Comparison of ENCODE assay signal across 8 cellular contexts in the genomic region with DNA sequence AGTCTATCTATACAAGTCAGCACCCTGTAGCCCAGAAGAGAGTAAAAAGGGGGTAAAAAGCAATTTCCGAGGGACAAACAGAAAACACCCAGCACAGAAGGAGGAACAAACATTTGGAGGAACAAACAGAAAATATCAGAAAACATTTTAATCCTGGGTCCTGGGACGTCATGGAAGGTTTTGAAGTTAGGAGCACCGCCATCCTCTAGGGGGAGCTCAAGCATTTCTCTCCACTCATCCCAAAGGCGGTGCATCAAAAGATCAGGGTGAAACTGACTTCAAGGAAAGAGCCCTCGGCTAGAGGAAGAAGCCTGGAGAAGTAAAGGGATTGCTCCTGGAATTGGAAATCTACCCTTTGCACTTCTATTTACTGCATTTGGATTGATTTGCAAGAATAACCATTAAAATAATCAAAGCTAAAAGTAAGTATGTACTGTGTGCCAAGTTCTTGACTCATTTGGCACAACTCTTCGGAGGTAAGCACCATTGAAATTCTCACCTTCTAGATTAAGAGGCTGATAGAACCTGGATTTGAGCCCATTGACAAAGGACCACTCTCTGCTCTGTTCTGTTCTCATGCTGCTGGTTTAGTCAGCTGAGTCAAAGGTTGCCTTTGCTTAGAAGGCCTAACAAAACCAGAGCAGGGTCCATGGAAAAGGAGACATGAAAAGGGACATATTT. TPM values are rescaled to one million over a fixed set of nuclear protein-coding genes. Genes with fewer than 3 reads are reported as not detected.
DNase-seq lines count a peak whose midpoint lies in the region; ATAC-seq and TF ChIP-seq lines count a peak whose summit lies in the region.

No MANE protein-coding gene starts in this region.

- H3K9me3 Mint-ChIP-seq in activated naive CD4-positive, alpha-beta T cell treated with anti-CD3 and anti-CD28 coated beads, Interleukin-2, amount 50 U/mL, for 72 hours, result no peaks in the 10 kb centered on the region

- intact Hi-C loops in Right ventricle myocardium superior (cut with DNase I), result loop anchor here (5.0 to 10.0 kb wide), 3 partner anchors 162 to 1314 kb away; a partner anchor contains a TSS

- peak; percentile 71 for DNase-seq in NCI-H1048 (lab: John Stamatoyannopoulos, UW)
- DNase-seq in SKM-1 (lab: John Stamatoyannopoulos, UW; ENCODE audit: unreplicated experiment), result peak; percentile 32
- DNase-seq in activated naive CD4-positive, alpha-beta T cell treated with anti-CD3 and anti-CD28 coated beads, Interleukin-2, amount 50 U/mL, for 72 hours (ENCODE audit: low spot score in 2 of 2), result peak in 1 of 2 donors; percentile 65
- no peak for DNase-seq in Right ventricle myocardium superior
- DNase-seq in retinal pigment epithelial cell (ENCODE audit: low read depth), result peak; percentile 61
- no peak for DNase-seq in middle frontal gyrus (ENCODE audit: extremely low spot score, low spot score)

- peak; percentile 75 for TF ChIP-seq CTCF in GM12875 (IDR thresholded peaks at IDR 0.05; ENCODE audit: borderline replicate concordance, insufficient read depth, low read depth, low read length)
- peak; percentile 91 for TF ChIP-seq CTCF in retinal pigment epithelial cell (conservative IDR thresholded peaks at IDR 0.05; ENCODE audit: low read depth, low read length)

- H3K4me3 ChIP-seq in GM12875 (ENCODE audit: low read depth, low read length), result no peak overlapping the region
- H3K4me3 ChIP-seq in retinal pigment epithelial cell (ENCODE audit: low read length), result no peak overlapping the region

- ATAC-seq in HG02588 (IDR thresholded peaks at IDR 0.05; ENCODE audit: unreplicated experiment), result peak; percentile 85
- peak; percentile 84 to 86 for ATAC-seq in activated naive CD4-positive, alpha-beta T cell treated with anti-CD3 and anti-CD28 coated beads, Interleukin-2, amount 50 U/mL, for 72 hours
- ATAC-seq in Right ventricle myocardium superior (ENCODE audit: poor library complexity), result peak; percentile 79

- no peaks in the 10 kb centered on the region for H3K36me3 Mint-ChIP-seq in activated naive CD4-positive, alpha-beta T cell treated with anti-CD3 and anti-CD28 coated beads, Interleukin-2, amount 50 U/mL, for 72 hours

- no peak overlapping the region for H3K27ac Mint-ChIP-seq in activated naive CD4-positive, alpha-beta T cell treated with anti-CD3 and anti-CD28 coated beads, Interleukin-2, amount 50 U/mL, for 72 hours

RNA-seq across cellular contexts. Expression of a gene that starts 17.2 kb away (rescaled TPM):
- total RNA-seq in activated naive CD4-positive, alpha-beta T cell treated with anti-CD3 and anti-CD28 coated beads, Interleukin-2, amount 50 U/mL, for 72 hours, result 10 to 100 TPM; 18.3 to 35.8 TPM
- 7.0 TPM for total RNA-seq in Right ventricle myocardium superior

RNA-seq across cellular contexts. Expression of a gene that starts 18.5 kb away (rescaled TPM):
- 1 to 10 TPM; 3.0 to 6.5 TPM for total RNA-seq in activated naive CD4-positive, alpha-beta T cell treated with anti-CD3 and anti-CD28 coated beads, Interleukin-2, amount 50 U/mL, for 72 hours
- total RNA-seq in Right ventricle myocardium superior, result 2.2 TPM

Comparison
In these comparisons a context has a peak if more than half of its experiments do, and no peak if none do; other contexts are left out.
1. DNase-seq: peak in NCI-H1048 (single experiment), SKM-1 (single experiment) and retinal pigment epithelial cell (single experiment); none in Right ventricle myocardium superior (single experiment) and middle frontal gyrus (single experiment).
2. Peak in every context shown above with its lines, with median percentiles within 50 percentile points of each other: ATAC-seq.